In the genomic region with DNA sequence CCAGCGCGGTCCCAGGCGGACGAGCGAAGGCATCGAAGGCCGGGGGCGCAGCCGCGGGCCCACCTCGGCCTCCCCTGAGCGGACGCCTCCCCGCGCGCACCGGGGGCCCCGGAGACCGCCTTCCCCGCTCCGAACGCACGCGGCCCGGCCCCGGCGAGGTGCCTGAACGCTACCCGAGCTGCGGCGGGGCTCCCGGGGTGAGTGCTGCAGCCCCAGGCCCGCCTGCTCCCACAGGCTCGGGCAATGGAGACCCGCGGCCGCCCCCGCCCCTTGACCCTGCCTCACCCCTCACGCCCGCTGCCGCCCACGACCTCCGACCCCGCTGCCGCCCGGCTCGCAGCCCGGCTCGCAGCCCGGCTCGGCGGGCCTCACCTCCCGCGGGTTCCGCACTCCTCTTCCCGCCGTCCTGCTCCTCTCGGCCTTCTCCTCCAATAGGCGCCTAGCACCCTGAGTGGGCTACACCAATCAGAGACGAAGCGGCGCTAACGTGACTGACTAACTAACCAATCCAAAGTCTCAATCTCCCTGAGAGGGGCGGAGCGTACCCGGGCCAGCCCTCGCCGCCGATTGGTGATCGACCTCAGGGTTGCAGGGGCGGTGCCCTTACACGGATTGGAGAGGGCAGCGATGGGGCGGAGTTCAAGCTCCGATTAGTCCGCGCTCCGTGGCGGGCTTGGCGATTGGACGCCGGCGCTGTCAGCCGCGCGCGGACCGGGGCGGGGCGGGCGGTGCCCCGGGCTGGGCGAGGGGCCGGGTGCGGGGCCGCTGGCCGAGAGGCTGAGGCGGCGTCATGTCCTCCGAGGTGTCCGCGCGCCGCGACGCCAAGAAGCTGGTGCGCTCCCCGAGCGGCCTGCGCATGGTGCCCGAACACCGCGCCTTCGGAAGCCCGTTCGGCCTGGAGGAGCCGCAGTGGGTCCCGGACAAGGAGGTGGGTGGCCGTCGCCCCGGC, we compare ENCODE assay signal across 7 cellular contexts.
DNase-seq lines count a peak whose midpoint lies in the region; ATAC-seq and TF ChIP-seq lines count a peak whose summit lies in the region.

Gene XRCC3 (minus strand): TSS at position 400 of the 949 bp plus-strand sequence. CDS start 4,364 bp downstream, outside the sequence.
Gene ZFYVE21 (plus strand): TSS at position 759 of the 949 bp plus-strand sequence. CDS start 32 bp downstream, at position 791.

- in situ Hi-C loops in astrocyte of the spinal cord (cut with HindIII; ENCODE audit: low sequenced_read_pairs): no loop called here

- TF ChIP-seq CTCF in astrocyte of the spinal cord (IDR thresholded peaks at IDR 0.05; ENCODE audit: low read depth, low read length): no peak

- peak; percentile 100 for DNase-seq in NCI-H2081 (lab: John Stamatoyannopoulos, UW)
- DNase-seq in T1000 (lab: John Stamatoyannopoulos, UW): peak; percentile 99
- DNase-seq in astrocyte of the spinal cord (ENCODE audit: low read depth, low spot score): peak; percentile 100
- DNase-seq in hippocampal formation (lab: John Stamatoyannopoulos, UW): peak; percentile 98 to 99
- DNase-seq in retina: peak; percentile 99

- peak within 1 kb of the TSS; percentile 58 for H3K4me3 ChIP-seq in astrocyte of the spinal cord (ENCODE audit: low read depth, low read length)

- ATAC-seq in GM18508 (IDR thresholded peaks at IDR 0.05; ENCODE audit: insufficient read depth, unreplicated experiment) (peak; percentile 91), HG03025 (IDR thresholded peaks at IDR 0.05; ENCODE audit: low FRiP score, unreplicated experiment) (peak; percentile 88)

Comparison
In these comparisons a context has a peak if more than half of its experiments do, and no peak if none do; other contexts are left out.
1. Peak in every context shown above with its lines: DNase-seq, ATAC-seq and H3K4me3 ChIP-seq.